In the genomic region with DNA sequence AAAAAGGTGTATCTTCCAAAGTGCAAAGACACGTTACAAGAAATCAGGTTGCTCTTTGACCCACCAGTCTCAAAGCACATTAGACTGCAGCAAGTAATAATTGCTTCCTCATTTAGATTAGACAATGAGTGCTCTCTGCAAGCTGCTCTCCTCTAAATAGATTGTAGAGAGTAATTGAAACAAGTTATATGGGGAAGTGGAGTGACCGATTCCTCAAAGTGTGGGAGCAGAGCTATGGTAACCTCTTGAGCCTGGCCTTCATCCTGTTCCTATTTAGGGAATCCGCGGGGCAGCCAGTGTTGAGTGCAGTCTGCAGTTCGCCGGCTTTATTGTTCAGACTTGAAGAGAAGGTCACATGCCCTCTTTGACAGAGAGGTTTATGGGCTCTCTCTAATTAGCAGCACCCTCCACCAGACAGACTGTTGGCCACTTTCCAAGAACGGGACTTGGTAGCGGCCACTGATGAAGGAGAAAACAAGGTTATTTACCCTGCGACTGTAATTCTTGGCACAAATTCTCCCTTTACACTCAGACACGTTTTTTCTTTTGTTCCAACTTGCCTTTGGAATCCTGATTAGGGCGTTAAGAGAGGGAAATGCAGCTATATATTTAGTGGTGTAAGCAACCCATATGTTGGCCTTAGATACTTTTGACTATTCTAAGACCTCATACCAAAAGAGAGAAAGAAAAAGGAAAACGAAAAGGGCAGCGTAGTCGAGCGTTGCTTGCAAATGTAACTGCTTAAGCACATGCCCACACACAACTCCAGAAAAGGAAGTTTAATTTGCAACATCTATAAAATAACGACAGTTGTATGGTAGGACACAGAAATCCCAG, we compare ENCODE assay signal across 8 cellular contexts.
A peak's percentile ranks its signal among the peaks of the same experiment; 100 is the strongest.
DNase-seq lines count a peak whose midpoint lies in the region; ATAC-seq and TF ChIP-seq lines count a peak whose summit lies in the region.

No MANE protein-coding gene starts in this region.

- H3K4me3 ChIP-seq in fibroblast of the aortic adventitia (ENCODE audit: low read depth, low read length): peak overlapping the region; percentile 56

- H3K36me3 Mint-ChIP-seq in activated B cell treated with CpG ODN at 0.5 μM for 24 hours (ENCODE audit: low read depth): peaks cover 3% of the 10 kb centered on the region
- no peaks in the 10 kb centered on the region for H3K36me3 Mint-ChIP-seq in naive thymus-derived CD8-positive, alpha-beta T cell

- peak overlapping the region; percentile 91 for H3K4me3 Mint-ChIP-seq in activated B cell treated with CpG ODN at 0.5 μM for 24 hours
- peak overlapping the region; percentile 85 to 98 (median 94) for H3K4me3 Mint-ChIP-seq in naive thymus-derived CD8-positive, alpha-beta T cell

- peaks cover 28% of the 10 kb centered on the region for H3K4me1 Mint-ChIP-seq in activated B cell treated with CpG ODN at 0.5 μM for 24 hours
- peaks cover 18 to 35% (median 28%) of the 10 kb centered on the region in 4 donors for H3K4me1 Mint-ChIP-seq in naive thymus-derived CD8-positive, alpha-beta T cell

- peak overlapping the region; percentile 94 for H3K27ac Mint-ChIP-seq in activated B cell treated with CpG ODN at 0.5 μM for 24 hours
- H3K27ac Mint-ChIP-seq in naive thymus-derived CD8-positive, alpha-beta T cell: peak overlapping the region; percentile 20 to 94 (median 83)

- CTCF ChIA-PET in activated B cell treated with CpG ODN at 0.5 μM for 24 hours (lab: Charles Lee): interaction anchor here (0.5 to 7.6 kb wide), 30 partner anchors 9 to 471 kb away, joined by 3 to 85 read pairs (median 4); partner anchors contain the start of genes JMJD1C and REEP3

- H3K27me3 Mint-ChIP-seq in activated B cell treated with CpG ODN at 0.5 μM for 24 hours: no peaks in the 10 kb centered on the region
- H3K27me3 Mint-ChIP-seq in naive thymus-derived CD8-positive, alpha-beta T cell: no peaks in the 10 kb centered on the region

- POLR2A ChIA-PET in activated B cell treated with CpG ODN at 0.5 μM for 24 hours (lab: Charles Lee): interaction anchor here (0.6 to 4.1 kb wide), 18 partner anchors 20 to 496 kb away, joined by 3 to 35 read pairs (median 6); partner anchors contain the start of genes JMJD1C, NRBF2 and REEP3
- POLR2A ChIA-PET in naive thymus-derived CD8-positive, alpha-beta T cell (lab: Charles Lee): interaction anchor here (0.5 to 2.2 kb wide), 6 partner anchors 19 to 496 kb away, joined by 3 to 7 read pairs (median 6); partner anchors contain the start of gene NRBF2

- ATAC-seq in GM18873 (IDR thresholded peaks at IDR 0.05; ENCODE audit: low FRiP score, unreplicated experiment): peak; percentile 28
- ATAC-seq in HG03060 (IDR thresholded peaks at IDR 0.05; ENCODE audit: low read depth, unreplicated experiment): peak; percentile 19
- peak; percentile 28 for ATAC-seq in activated B cell treated with CpG ODN at 0.5 μM for 24 hours (ENCODE audit: low read depth)
- peak; percentile 11 to 19 for ATAC-seq in naive thymus-derived CD8-positive, alpha-beta T cell

- DNase-seq in C1 segment of cervical spinal cord (lab: John Stamatoyannopoulos, UW) (peak in 12 of 14 donors; percentile 33 to 78 (median 53)), NCI-H2081 treated with DMSO at 0.1 percent for 48 hours (lab: John Stamatoyannopoulos, UW) (peak; percentile 63), activated B cell treated with CpG ODN at 0.5 μM for 24 hours (no peak), fibroblast of the aortic adventitia (ENCODE audit: low read depth) (no peak)
- DNase-seq in naive thymus-derived CD8-positive, alpha-beta T cell: peak in 5 of 10 donors; percentile 6 to 25 (median 20)
- no peak for DNase-seq in stimulated activated naive CD4-positive, alpha-beta T cell treated with Interleukin-2 at 50 U/mL for 16 hours (lab: John Stamatoyannopoulos, UW)

- intact Hi-C loops in activated B cell treated with CpG ODN at 0.5 μM for 24 hours (cut with micrococcal nuclease): loop anchor here (1.0 to 5.0 kb wide), 13 partner anchors 20 to 1191 kb away; partner anchors contain the start of genes JMJD1C and REEP3

- no peak for TF ChIP-seq CTCF in activated B cell treated with CpG ODN at 0.5 μM for 24 hours (IDR thresholded peaks at IDR 0.05)
- TF ChIP-seq CTCF in fibroblast of the aortic adventitia (IDR thresholded peaks at IDR 0.05; ENCODE audit: insufficient read depth, low read length): no peak

- no peaks in the 10 kb centered on the region for H3K9me3 Mint-ChIP-seq in activated B cell treated with CpG ODN at 0.5 μM for 24 hours
- no peaks in the 10 kb centered on the region for H3K9me3 Mint-ChIP-seq in naive thymus-derived CD8-positive, alpha-beta T cell

Comparison
In these comparisons a context has a peak if more than half of its experiments do, and no peak if none do; other contexts are left out.
1. DNase-seq: peak in C1 segment of cervical spinal cord (12 of 14) and NCI-H2081 treated with DMSO at 0.1 percent for 48 hours (single experiment); none in activated B cell treated with CpG ODN at 0.5 μM for 24 hours (single experiment), fibroblast of the aortic adventitia (single experiment) and stimulated activated naive CD4-positive, alpha-beta T cell treated with Interleukin-2 at 50 U/mL for 16 hours (single experiment).
2. Peak in every context shown above with its lines, with median percentiles within 50 percentile points of each other: ATAC-seq.